Comparison of ENCODE assay signal across 8 cellular contexts in the genomic region with DNA sequence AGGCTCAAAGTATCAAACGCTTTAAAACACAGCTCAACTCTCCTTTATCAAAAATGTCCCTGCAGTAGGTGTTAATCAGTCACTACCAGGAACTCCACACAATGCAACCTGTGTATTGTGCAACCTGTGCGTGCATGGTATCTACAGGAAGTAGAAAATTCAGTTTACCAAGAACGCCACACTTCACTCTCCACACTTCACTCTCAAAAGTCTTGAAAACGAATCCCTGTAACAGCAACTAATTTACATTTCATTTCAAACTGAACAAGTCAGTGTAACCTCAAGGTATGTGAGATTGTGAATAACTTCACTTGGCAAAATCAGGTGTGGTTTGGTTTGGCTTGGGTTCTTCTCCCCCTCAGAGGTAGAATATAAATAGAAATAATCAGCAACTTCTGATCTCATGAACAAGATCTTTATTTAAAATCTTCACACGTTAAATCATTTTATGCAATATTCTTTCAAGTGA. TPM values are rescaled to one million over a fixed set of nuclear protein-coding genes. Genes with fewer than 3 reads are reported as not detected.
DNase-seq lines count a peak whose midpoint lies in the region; ATAC-seq and TF ChIP-seq lines count a peak whose summit lies in the region.

No MANE protein-coding gene starts in this region.

- peak overlapping the region; percentile 84 for H3K4me3 Mint-ChIP-seq in activated B cell treated with CpG ODN at 0.5 μM for 24 hours
- H3K4me3 Mint-ChIP-seq in type B pancreatic cell: peak overlapping the region; percentile 89

- H3K4me1 Mint-ChIP-seq in activated B cell treated with CpG ODN at 0.5 μM for 24 hours (peaks cover 26% of the 10 kb centered on the region), type B pancreatic cell (ENCODE audit: unreplicated experiment) (peaks cover 15% of the 10 kb centered on the region)

- CTCF ChIA-PET in activated B cell treated with CpG ODN at 0.5 μM for 24 hours (lab: Charles Lee): no interaction called here

- TF ChIP-seq CTCF in HL-60 (IDR thresholded peaks at IDR 0.05; ENCODE audit: insufficient read depth, low read length): no peak
- TF ChIP-seq CTCF in activated B cell treated with CpG ODN at 0.5 μM for 24 hours (IDR thresholded peaks at IDR 0.05): no peak
- TF ChIP-seq CTCF in type B pancreatic cell (conservative IDR thresholded peaks at IDR 0.05): no peak

- DNase-seq in NCI-H146 (lab: John Stamatoyannopoulos, UW): peak; percentile 33
- DNase-seq in NCI-H146 treated with DMSO at 0.1 percent for 48 hours (lab: John Stamatoyannopoulos, UW; ENCODE audit: unreplicated experiment): no peak
- DNase-seq in HL-60 (ENCODE audit: low read depth in 1 of 2, low spot score in 1 of 2): peak; percentile 66 to 93
- no peak for DNase-seq in activated B cell treated with CpG ODN at 0.5 μM for 24 hours
- DNase-seq in kidney tubule cell (ENCODE audit: low spot score): peak; percentile 77
- DNase-seq in type B pancreatic cell (ENCODE audit: extremely low spot score, unreplicated experiment): no peak
- DNase-seq in NCI-H524 (lab: John Stamatoyannopoulos, UW): no peak
- DNase-seq in NCI-H1436 (lab: John Stamatoyannopoulos, UW): no peak

- peaks cover 4% of the 10 kb centered on the region for H3K36me3 Mint-ChIP-seq in activated B cell treated with CpG ODN at 0.5 μM for 24 hours (ENCODE audit: low read depth)
- H3K36me3 Mint-ChIP-seq in type B pancreatic cell: peaks cover 7% of the 10 kb centered on the region

- intact Hi-C loops in activated B cell treated with CpG ODN at 0.5 μM for 24 hours (cut with micrococcal nuclease): loop anchor here (5.0 to 10.0 kb wide), 2 partner anchors 591 to 886 kb away; partner anchors contain the start of gene XRN2

- no peaks in the 10 kb centered on the region for H3K9me3 Mint-ChIP-seq in activated B cell treated with CpG ODN at 0.5 μM for 24 hours
- no peaks in the 10 kb centered on the region for H3K9me3 Mint-ChIP-seq in type B pancreatic cell

- POLR2A ChIA-PET in activated B cell treated with CpG ODN at 0.5 μM for 24 hours (lab: Charles Lee): no interaction called here

- H3K27ac Mint-ChIP-seq in activated B cell treated with CpG ODN at 0.5 μM for 24 hours (peak overlapping the region; percentile 67), type B pancreatic cell (peak overlapping the region; percentile 84)

- peak overlapping the region; percentile 98 for H3K4me3 ChIP-seq in HL-60 (replicated peaks; ENCODE audit: insufficient read depth, low read length)

- H3K27me3 ChIP-seq in HL-60 (ENCODE audit: insufficient read depth, poor library complexity, severe bottlenecking): no peaks in the 10 kb centered on the region

- H3K27ac ChIP-seq in HL-60 (replicated peaks): peak overlapping the region; percentile 83

- H3K27me3 Mint-ChIP-seq in activated B cell treated with CpG ODN at 0.5 μM for 24 hours (no peaks in the 10 kb centered on the region), type B pancreatic cell (no peaks in the 10 kb centered on the region)

- no peak for ATAC-seq in activated B cell treated with CpG ODN at 0.5 μM for 24 hours (ENCODE audit: low read depth)

RNA-seq across cellular contexts. Expression of gene RALGAPA2, which starts 1.6 kb away (rescaled TPM):
- total RNA-seq in activated B cell treated with CpG ODN at 0.5 μM for 24 hours: 16.5 and 19.2 TPM in 2 replicates
- 25.1 and 28.1 TPM in 2 replicates for total RNA-seq in type B pancreatic cell (ENCODE audit: low replicate concordance)

Comparison
In these comparisons a context has a peak if more than half of its experiments do, and no peak if none do; other contexts are left out.
1. DNase-seq: peak in NCI-H146 (single experiment), HL-60 (2 of 2) and kidney tubule cell (single experiment); none in NCI-H146 treated with DMSO at 0.1 percent for 48 hours (single experiment), activated B cell treated with CpG ODN at 0.5 μM for 24 hours (single experiment), type B pancreatic cell (single experiment), NCI-H524 (0 of 2) and NCI-H1436 (single experiment).